Comparison of ENCODE assay signal across 18 cellular contexts in the genomic region with DNA sequence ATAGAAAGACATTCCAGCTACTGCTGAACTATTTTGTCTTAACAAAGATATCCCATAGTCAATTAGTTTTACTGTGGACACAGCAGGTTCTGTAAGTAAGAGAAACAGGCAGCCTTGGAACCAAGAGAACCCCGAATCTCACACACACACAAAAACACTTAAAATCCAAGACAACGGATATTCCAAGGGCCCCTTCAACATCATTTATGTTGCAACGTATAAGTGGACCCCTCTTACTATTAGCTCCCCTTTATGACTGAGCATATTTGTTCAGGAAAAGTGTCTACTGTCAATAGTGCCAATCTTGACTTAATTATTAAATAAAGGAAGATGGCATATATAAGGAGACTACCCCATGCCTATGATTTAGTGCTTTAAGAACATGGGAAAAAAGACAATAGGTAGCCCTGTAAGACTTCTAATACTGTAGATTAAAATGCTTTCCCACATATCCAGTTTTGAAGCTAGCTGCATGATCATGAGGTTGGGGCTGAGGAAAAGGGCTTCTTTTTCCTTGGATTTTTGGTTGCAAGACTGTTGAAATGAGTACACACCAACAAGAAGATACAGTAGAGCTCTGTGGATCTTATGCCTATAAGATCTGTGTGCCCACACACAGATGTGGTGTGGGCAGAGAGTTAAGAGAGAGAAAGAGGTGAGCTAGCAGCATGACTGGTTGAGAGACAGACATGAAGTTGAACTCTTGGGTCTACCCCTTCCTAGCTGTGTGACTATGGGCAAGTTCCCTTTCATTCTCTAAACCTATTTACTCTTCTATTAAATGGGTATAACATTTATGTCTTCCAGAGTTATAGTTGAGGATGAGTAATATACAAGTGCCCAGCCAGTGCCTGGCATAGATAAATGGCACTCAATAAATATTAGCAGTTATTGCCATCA. TPM values are rescaled to one million over a fixed set of nuclear protein-coding genes. Genes with fewer than 3 reads are reported as not detected.
A peak's percentile ranks its signal among the peaks of the same experiment; 100 is the strongest.
DNase-seq lines count a peak whose midpoint lies in the region; ATAC-seq and TF ChIP-seq lines count a peak whose summit lies in the region.
"Had no signal": no experiment of that assay in that cellular context is flagged by ENCODE, and none has a peak within 500 bp of the region (broad histone marks: within the 10 kb centered on the region; RNA-seq: fewer than 3 reads in every experiment).

No MANE protein-coding gene starts in this region.

- H3K27ac ChIP-seq in left ventricle myocardium inferior (replicated peaks), result peak overlapping the region; percentile 89
- H3K27ac ChIP-seq in right atrium auricular region, result no peak overlapping the region
- H3K27ac ChIP-seq in OCI-LY7 (ENCODE audit: low read depth, low read length, poor library complexity, severe bottlenecking), result no peak overlapping the region
- peak overlapping the region; percentile 41 for H3K27ac ChIP-seq in stomach smooth muscle (ENCODE audit: low read length)
- H3K27ac ChIP-seq: brain microvascular endothelial cell, hepatocyte, RWPE1 had no signal

- H3K9me3 ChIP-seq in left ventricle myocardium inferior (replicated peaks) (no peaks in the 10 kb centered on the region), right atrium auricular region (no peaks in the 10 kb centered on the region), OCI-LY7 (ENCODE audit: low read length) (no peaks in the 10 kb centered on the region), stomach smooth muscle (ENCODE audit: control insufficient read depth in 2 of 2, low read length in 2 of 2) (no peaks in the 10 kb centered on the region)

- POLR2A ChIA-PET in OCI-LY7 (lab: Charles Lee), result interaction anchor here (1.0 to 2.3 kb wide), 5 partner anchors 13 to 90 kb away, joined by 3 to 6 read pairs (median 4); no protein-coding TSS in a partner anchor

- no peaks in the 10 kb centered on the region for H3K9me2 ChIP-seq in OCI-LY7 (ENCODE audit: insufficient read depth, low read length)

- peak overlapping the region; percentile 94; the same call in 1 of the 2 replicates for H3K4me2 ChIP-seq in OCI-LY7 (ENCODE audit: low read length)

- H3K36me3 ChIP-seq in left ventricle myocardium inferior, result peaks cover 4% of the 10 kb centered on the region
- H3K36me3 ChIP-seq in right atrium auricular region, result peaks cover 5% of the 10 kb centered on the region
- peaks cover 58% of the 10 kb centered on the region for H3K36me3 ChIP-seq in OCI-LY7 (ENCODE audit: insufficient read depth, low read length)
- H3K36me3 ChIP-seq in stomach smooth muscle (ENCODE audit: control insufficient read depth in 2 of 2, insufficient read depth in 2 of 2, low read length in 2 of 2), result peaks cover 0 to 4% of the 10 kb centered on the region in 2 donors
- H3K36me3 ChIP-seq: brain microvascular endothelial cell had no signal

- DNase-seq in left ventricle myocardium inferior (no peak), right atrium auricular region (ENCODE audit: low spot score) (no peak), OCI-LY7 (ENCODE audit: low spot score) (no peak), fibroblast of villous mesenchyme (ENCODE audit: low read depth) (no peak), lower leg skin (ENCODE audit: low spot score in 2 of 2) (no peak)
- DNase-seq: activated effector memory CD4-positive, alpha-beta T cell treated with Interleukin-2 at 50 U/mL for 16 hours; brain microvascular endothelial cell; dorsolateral prefrontal cortex; H7; NCI-H1105; NCI-H2171 treated with DMSO at 0.1 percent for 48 hours; right cardiac atrium; stimulated activated CD4-positive, alpha-beta T cell treated with anti-CD3 and anti-CD28 coated beads, Interleukin-2, amount 100 ng/mL, for 24 hours had no signal

- peaks cover 70% of the 10 kb centered on the region for H3K4me1 ChIP-seq in left ventricle myocardium inferior
- peaks cover 0 to 50% of the 10 kb centered on the region in 2 donors for H3K4me1 ChIP-seq in right atrium auricular region
- H3K4me1 ChIP-seq in OCI-LY7 (ENCODE audit: insufficient read depth, low read length, poor library complexity, severe bottlenecking), result peaks cover 56% of the 10 kb centered on the region
- peaks cover 4% of the 10 kb centered on the region for H3K4me1 ChIP-seq in stomach smooth muscle (ENCODE audit: control insufficient read depth, insufficient read depth, low read length)

- no peak for TF ChIP-seq POLR2A in lower leg skin (IDR thresholded peaks at IDR 0.05)

- ATAC-seq in GM18502 (IDR thresholded peaks at IDR 0.05; ENCODE audit: poor library complexity, unreplicated experiment) (no peak), HG03457 (IDR thresholded peaks at IDR 0.05; ENCODE audit: unreplicated experiment) (no peak)
- ATAC-seq: right cardiac atrium had no signal

- no peak overlapping the region for H3K4me3 ChIP-seq in left ventricle myocardium inferior
- no peak overlapping the region for H3K4me3 ChIP-seq in right atrium auricular region
- peak overlapping the region; percentile 99 for H3K4me3 ChIP-seq in OCI-LY7 (ENCODE audit: low read depth, low read length, poor library complexity, severe bottlenecking)
- H3K4me3 ChIP-seq in fibroblast of villous mesenchyme (ENCODE audit: low read depth, low read length), result peak overlapping the region; percentile 76
- no peak overlapping the region for H3K4me3 ChIP-seq in stomach smooth muscle (ENCODE audit: low read length in 2 of 2)
- H3K4me3 ChIP-seq in lower leg skin (ENCODE audit: low read depth, poor library complexity, severe bottlenecking), result no peak overlapping the region
- H3K4me3 ChIP-seq: hepatocyte had no signal

- peaks cover 73% of the 10 kb centered on the region for H3K79me2 ChIP-seq in OCI-LY7 (ENCODE audit: insufficient read depth, low read depth, low read length)

- H3K9ac ChIP-seq in stomach smooth muscle (ENCODE audit: low read length in 2 of 2), result peak overlapping the region in 1 of 2 donors; percentile 19

- TF ChIP-seq CTCF in left ventricle myocardium inferior (IDR thresholded peaks at IDR 0.05; ENCODE audit: borderline replicate concordance) (no peak), right atrium auricular region (IDR thresholded peaks at IDR 0.05) (no peak), OCI-LY7 (conservative IDR thresholded peaks at IDR 0.05; ENCODE audit: low read length) (no peak), fibroblast of villous mesenchyme (IDR thresholded peaks at IDR 0.05; ENCODE audit: insufficient read depth, low read depth, low read length) (no peak), lower leg skin (IDR thresholded peaks at IDR 0.05) (no peak)

- BruUV-seq in OCI-LY7 (replicated peaks; lab: Mats Ljungman, UMichigan), result no TSS peak

- intact Hi-C loops in left ventricle myocardium inferior (cut with micrococcal nuclease), result loop anchor here (10.0 kb wide), 1 partner anchor 96 kb away; a partner anchor contains a TSS
- intact Hi-C loops in OCI-LY7 (cut with micrococcal nuclease; ENCODE audit: unreplicated experiment), result no loop called here
- intact Hi-C loops in lower leg skin (cut with DNase I; ENCODE audit: low total_unique reads), result no loop called here

- no peak overlapping the region for H2AFZ ChIP-seq in OCI-LY7 (ENCODE audit: low read length)
- H2AFZ ChIP-seq: hepatocyte had no signal

- CTCF ChIA-PET in OCI-LY7 (lab: Charles Lee; ENCODE audit: unreplicated experiment), result no interaction called here

- H3K27me3 ChIP-seq in left ventricle myocardium inferior (ENCODE audit: low read depth) (no peaks in the 10 kb centered on the region), right atrium auricular region (no peaks in the 10 kb centered on the region), stomach smooth muscle (ENCODE audit: control insufficient read depth in 1 of 2, insufficient read depth in 2 of 2, low read length in 2 of 2) (no peaks in the 10 kb centered on the region)
- H3K27me3 ChIP-seq: brain microvascular endothelial cell, dorsolateral prefrontal cortex, hepatocyte had no signal

- H4K20me1 ChIP-seq in OCI-LY7 (ENCODE audit: insufficient read depth, low read length), result peaks cover 22% of the 10 kb centered on the region

- 93 to 95% methylated on average over 3 of the region's 3 CpGs for WGBS in lower leg skin, 2 donors

RNA-seq across cellular contexts. Expression of a gene that starts 3.0 kb away (rescaled TPM):
- total RNA-seq in left ventricle myocardium inferior (9.5 TPM), right atrium auricular region (10 to 100 TPM; 12.5 to 17.5 TPM), OCI-LY7 (2022) (43.8 and 48.4 TPM in 2 replicates), fibroblast of villous mesenchyme (8.4 and 9.5 TPM in 2 replicates), lower leg skin (1 to 10 TPM; 3.2 to 9.7 (median 6.8) TPM)
- total RNA-seq in OCI-LY7 (2014; rRNA removed; shearing (Covaris generic)), result 41.4 and 42.7 TPM in 2 replicates

Comparison
In these comparisons a context has a peak if more than half of its experiments do, and no peak if none do; other contexts are left out.
1. H3K27ac ChIP-seq: peak in left ventricle myocardium inferior (single experiment) and stomach smooth muscle (single experiment); none in right atrium auricular region (0 of 2) and OCI-LY7 (single experiment).
2. H3K4me3 ChIP-seq: peak in OCI-LY7 (single experiment) and fibroblast of villous mesenchyme (single experiment); none in left ventricle myocardium inferior (single experiment), right atrium auricular region (0 of 2), stomach smooth muscle (0 of 2) and lower leg skin (single experiment).